In genomic region chr17:47894498-47895253, GRCh38 we compare ENCODE assay signal across 8 cellular contexts. TPM values are rescaled to one million over a fixed set of nuclear protein-coding genes. Genes with fewer than 3 reads are reported as not detected.
DNase-seq lines count a peak whose midpoint lies in the region; FAIRE-seq and TF ChIP-seq lines count a peak whose summit lies in the region.

No MANE protein-coding gene starts in this region.

- no peaks in the 10 kb centered on the region for H3K27me3 ChIP-seq in H7 (ENCODE audit: control insufficient read depth, insufficient read depth, low read length)

- H3K4me3 ChIP-seq in H7 (ENCODE audit: insufficient read depth, low read depth, low read length) (peak overlapping the region; percentile 75), WI38 (ENCODE audit: low read depth, low read length) (peak overlapping the region; percentile 84), foreskin fibroblast (ENCODE audit: low read depth in 1 of 2, low read length in 2 of 2) (peak overlapping the region; percentile 87 to 96), skeletal muscle cell (ENCODE audit: low read depth, low read length) (peak overlapping the region; percentile 76)

- TF ChIP-seq CTCF in WI38 (IDR thresholded peaks at IDR 0.05; ENCODE audit: low read depth, low read length) (no peak), foreskin fibroblast (IDR thresholded peaks at IDR 0.05; ENCODE audit: low read depth, low read length) (no peak)

- no peaks in the 10 kb centered on the region for H3K36me3 ChIP-seq in H7 (replicated peaks; ENCODE audit: control insufficient read depth, insufficient read depth, low read length)

- no peak for DNase-seq in H7
- DNase-seq in foreskin fibroblast, result no peak
- DNase-seq in skeletal muscle cell (ENCODE audit: low read depth), result no peak
- DNase-seq in NCI-H2227 treated with DMSO at 0.1 percent for 48 hours (lab: John Stamatoyannopoulos, UW), result no peak
- DNase-seq in GM19239 (ENCODE audit: insufficient read length, low spot score), result no peak
- no peak for DNase-seq in HPDE6-E6E7 (ENCODE audit: extremely low spot score)
- DNase-seq in NOMO-1 treated with dmso at 0.1 percent for 144 hours (lab: John Stamatoyannopoulos, UW; ENCODE audit: unreplicated experiment), result no peak

- no peak for FAIRE-seq in GM19239 (lab: Jason Lieb, UNC)

RNA-seq across cellular contexts. Expression of gene SP2, which starts 1.4 kb away (rescaled TPM):
- total RNA-seq in H7 (2014; rRNA removed; shearing (Covaris generic)), result 2.7 and 3.2 TPM in 2 replicates

RNA-seq across cellular contexts. Expression of gene SP6, which starts 43.7 kb away (rescaled TPM):
- 0.07 and 0.10 TPM in 2 replicates for total RNA-seq in H7 (2014; rRNA removed; shearing (Covaris generic))

RNA-seq across cellular contexts. Expression of gene PNPO, which starts 46.7 kb away (rescaled TPM):
- 8.9 and 12.9 TPM in 2 replicates for total RNA-seq in H7 (2014; rRNA removed; shearing (Covaris generic))

RNA-seq across cellular contexts. Expression of gene SCRN2, which starts 53.6 kb away (rescaled TPM):
- 35.5 and 48.6 TPM in 2 replicates for total RNA-seq in H7 (2014; rRNA removed; shearing (Covaris generic))
